1 cellular context compared by ENCODE assay signal in the genomic region with DNA sequence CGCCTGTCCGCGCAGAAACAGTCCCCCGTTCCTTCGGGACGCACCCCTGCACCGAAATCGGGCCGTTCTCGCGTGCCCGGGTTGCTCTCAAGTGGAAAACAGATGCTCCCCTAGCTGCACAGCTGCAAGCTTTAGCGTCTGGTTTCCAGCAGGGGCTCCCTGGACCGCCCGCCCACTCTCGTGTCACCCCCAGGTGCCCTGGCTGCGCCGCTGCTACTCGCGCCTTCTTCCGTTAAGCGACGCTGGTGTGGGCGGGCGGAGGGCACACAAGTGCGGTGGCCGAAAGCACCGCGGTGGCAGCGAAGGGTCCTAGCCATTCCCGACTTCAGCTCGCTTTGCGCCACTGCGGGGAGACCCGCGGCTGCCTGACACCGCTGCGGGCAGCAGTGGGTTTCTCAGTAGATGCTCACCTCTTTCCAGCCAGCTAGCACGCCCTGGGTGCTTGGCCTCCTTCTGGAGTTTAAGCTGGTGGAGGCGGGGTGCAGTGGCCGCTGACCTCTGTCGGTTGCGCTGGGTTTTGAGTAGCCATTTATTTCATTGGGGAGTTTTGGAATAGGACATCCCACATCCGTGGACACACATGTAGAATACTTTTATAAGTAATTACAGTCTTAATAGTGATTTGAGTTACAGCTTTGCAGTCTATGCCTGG.
TF ChIP-seq lines count a peak whose summit lies in the region.

No MANE protein-coding gene starts in this region.

TF ChIP-seq in HepG2, 621 proteins besides CTCF, POLR2A, EP300 and RAD21 (continued from another document and continues in another):
- TF ChIP-seq, protein P1, sequence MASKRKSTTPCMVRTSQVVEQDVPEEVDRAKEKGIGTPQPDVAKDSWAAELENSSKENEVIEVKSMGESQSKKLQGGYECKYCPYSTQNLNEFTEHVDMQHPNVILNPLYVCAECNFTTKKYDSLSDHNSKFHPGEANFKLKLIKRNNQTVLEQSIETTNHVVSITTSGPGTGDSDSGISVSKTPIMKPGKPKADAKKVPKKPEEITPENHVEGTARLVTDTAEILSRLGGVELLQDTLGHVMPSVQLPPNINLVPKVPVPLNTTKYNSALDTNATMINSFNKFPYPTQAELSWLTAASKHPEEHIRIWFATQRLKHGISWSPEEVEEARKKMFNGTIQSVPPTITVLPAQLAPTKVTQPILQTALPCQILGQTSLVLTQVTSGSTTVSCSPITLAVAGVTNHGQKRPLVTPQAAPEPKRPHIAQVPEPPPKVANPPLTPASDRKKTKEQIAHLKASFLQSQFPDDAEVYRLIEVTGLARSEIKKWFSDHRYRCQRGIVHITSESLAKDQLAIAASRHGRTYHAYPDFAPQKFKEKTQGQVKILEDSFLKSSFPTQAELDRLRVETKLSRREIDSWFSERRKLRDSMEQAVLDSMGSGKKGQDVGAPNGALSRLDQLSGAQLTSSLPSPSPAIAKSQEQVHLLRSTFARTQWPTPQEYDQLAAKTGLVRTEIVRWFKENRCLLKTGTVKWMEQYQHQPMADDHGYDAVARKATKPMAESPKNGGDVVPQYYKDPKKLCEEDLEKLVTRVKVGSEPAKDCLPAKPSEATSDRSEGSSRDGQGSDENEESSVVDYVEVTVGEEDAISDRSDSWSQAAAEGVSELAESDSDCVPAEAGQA (IDR thresholded peaks at IDR 0.05; ENCODE audit: low read depth), result no peak
- TF ChIP-seq, protein P1 (CRISPR knock-in tag; IDR thresholded peaks at IDR 0.05; ENCODE audit: borderline replicate concordance), result no peak
- TF ChIP-seq NFKBIZ (CRISPR knock-in tag; IDR thresholded peaks at IDR 0.05), result 0 out of 2 replicates have a peak, but pooled peaks have one; percentile 62
- TF ChIP-seq, protein P2, sequence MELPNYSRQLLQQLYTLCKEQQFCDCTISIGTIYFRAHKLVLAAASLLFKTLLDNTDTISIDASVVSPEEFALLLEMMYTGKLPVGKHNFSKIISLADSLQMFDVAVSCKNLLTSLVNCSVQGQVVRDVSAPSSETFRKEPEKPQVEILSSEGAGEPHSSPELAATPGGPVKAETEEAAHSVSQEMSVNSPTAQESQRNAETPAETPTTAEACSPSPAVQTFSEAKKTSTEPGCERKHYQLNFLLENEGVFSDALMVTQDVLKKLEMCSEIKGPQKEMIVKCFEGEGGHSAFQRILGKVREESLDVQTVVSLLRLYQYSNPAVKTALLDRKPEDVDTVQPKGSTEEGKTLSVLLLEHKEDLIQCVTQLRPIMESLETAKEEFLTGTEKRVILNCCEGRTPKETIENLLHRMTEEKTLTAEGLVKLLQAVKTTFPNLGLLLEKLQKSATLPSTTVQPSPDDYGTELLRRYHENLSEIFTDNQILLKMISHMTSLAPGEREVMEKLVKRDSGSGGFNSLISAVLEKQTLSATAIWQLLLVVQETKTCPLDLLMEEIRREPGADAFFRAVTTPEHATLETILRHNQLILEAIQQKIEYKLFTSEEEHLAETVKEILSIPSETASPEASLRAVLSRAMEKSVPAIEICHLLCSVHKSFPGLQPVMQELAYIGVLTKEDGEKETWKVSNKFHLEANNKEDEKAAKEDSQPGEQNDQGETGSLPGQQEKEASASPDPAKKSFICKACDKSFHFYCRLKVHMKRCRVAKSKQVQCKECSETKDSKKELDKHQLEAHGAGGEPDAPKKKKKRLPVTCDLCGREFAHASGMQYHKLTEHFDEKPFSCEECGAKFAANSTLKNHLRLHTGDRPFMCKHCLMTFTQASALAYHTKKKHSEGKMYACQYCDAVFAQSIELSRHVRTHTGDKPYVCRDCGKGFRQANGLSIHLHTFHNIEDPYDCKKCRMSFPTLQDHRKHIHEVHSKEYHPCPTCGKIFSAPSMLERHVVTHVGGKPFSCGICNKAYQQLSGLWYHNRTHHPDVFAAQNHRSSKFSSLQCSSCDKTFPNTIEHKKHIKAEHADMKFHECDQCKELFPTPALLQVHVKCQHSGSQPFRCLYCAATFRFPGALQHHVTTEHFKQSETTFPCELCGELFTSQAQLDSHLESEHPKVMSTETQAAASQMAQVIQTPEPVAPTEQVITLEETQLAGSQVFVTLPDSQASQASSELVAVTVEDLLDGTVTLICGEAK (IDR thresholded peaks at IDR 0.05), result no peak
- TF ChIP-seq, protein P2 (CRISPR knock-in tag; IDR thresholded peaks at IDR 0.05), result peak; percentile 82
- TF ChIP-seq SAP130 (CRISPR knock-in tag; IDR thresholded peaks at IDR 0.05; ENCODE audit: low read depth), result peak; percentile 53
- peak; percentile 61 for TF ChIP-seq GATAD1 (CRISPR knock-in tag; IDR thresholded peaks at IDR 0.05)
- no peak for TF ChIP-seq DNMT3B (CRISPR knock-in tag; conservative IDR thresholded peaks at IDR 0.05)
- no peak for TF ChIP-seq STAT5B (CRISPR knock-in tag; IDR thresholded peaks at IDR 0.05)
- no peak for TF ChIP-seq ZNF484 (CRISPR knock-in tag; IDR thresholded peaks at IDR 0.05; ENCODE audit: borderline replicate concordance, low read depth)
- no peak for TF ChIP-seq HOXD1 (CRISPR knock-in tag; IDR thresholded peaks at IDR 0.05)
- TF ChIP-seq, protein P3, sequence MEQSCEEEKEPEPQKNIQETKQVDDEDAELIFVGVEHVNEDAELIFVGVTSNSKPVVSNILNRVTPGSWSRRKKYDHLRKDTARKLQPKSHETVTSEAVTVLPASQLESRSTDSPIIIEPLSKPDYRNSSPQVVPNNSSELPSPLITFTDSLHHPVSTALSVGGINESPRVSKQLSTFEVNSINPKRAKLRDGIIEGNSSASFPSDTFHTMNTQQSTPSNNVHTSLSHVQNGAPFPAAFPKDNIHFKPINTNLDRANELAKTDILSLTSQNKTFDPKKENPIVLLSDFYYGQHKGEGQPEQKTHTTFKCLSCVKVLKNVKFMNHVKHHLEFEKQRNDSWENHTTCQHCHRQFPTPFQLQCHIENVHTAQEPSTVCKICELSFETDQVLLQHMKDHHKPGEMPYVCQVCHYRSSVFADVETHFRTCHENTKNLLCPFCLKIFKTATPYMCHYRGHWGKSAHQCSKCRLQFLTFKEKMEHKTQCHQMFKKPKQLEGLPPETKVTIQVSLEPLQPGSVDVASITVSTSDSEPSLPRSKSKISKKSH (CRISPR knock-in tag; IDR thresholded peaks at IDR 0.05; ENCODE audit: borderline replicate concordance), result peak; percentile 77; the same call in 1 of the 2 replicates
- TF ChIP-seq, protein P4, sequence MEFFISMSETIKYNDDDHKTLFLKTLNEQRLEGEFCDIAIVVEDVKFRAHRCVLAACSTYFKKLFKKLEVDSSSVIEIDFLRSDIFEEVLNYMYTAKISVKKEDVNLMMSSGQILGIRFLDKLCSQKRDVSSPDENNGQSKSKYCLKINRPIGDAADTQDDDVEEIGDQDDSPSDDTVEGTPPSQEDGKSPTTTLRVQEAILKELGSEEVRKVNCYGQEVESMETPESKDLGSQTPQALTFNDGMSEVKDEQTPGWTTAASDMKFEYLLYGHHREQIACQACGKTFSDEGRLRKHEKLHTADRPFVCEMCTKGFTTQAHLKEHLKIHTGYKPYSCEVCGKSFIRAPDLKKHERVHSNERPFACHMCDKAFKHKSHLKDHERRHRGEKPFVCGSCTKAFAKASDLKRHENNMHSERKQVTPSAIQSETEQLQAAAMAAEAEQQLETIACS (CRISPR knock-in tag; IDR thresholded peaks at IDR 0.05), result no peak
- TF ChIP-seq ZNF282 (IDR thresholded peaks at IDR 0.05; ENCODE audit: partially characterized antibody), result no peak
- no peak for TF ChIP-seq NR3C1 (CRISPR knock-in tag; IDR thresholded peaks at IDR 0.05)
- TF ChIP-seq ZKSCAN5 (CRISPR knock-in tag; IDR thresholded peaks at IDR 0.05), result no peak
- TF ChIP-seq ZBTB8A (CRISPR knock-in tag; IDR thresholded peaks at IDR 0.05; ENCODE audit: borderline replicate concordance, low read depth), result no peak
- no peak for TF ChIP-seq SMC3 (IDR thresholded peaks at IDR 0.05; ENCODE audit: low read length)
- no peak for TF ChIP-seq NFE2L2 (IDR thresholded peaks at IDR 0.05; ENCODE audit: low read length)
- no peak for TF ChIP-seq ZNF660 (CRISPR knock-in tag; IDR thresholded peaks at IDR 0.05; ENCODE audit: borderline replicate concordance, low read depth)
- no peak for TF ChIP-seq HDAC6 (IDR thresholded peaks at IDR 0.05; ENCODE audit: low read depth, low read length)
- TF ChIP-seq JUND (CRISPR knock-in tag; IDR thresholded peaks at IDR 0.05), result 0 out of 2 replicates have a peak, but pooled peaks have one; percentile 42
- TF ChIP-seq ZNF850 (CRISPR knock-in tag; conservative IDR thresholded peaks at IDR 0.05), result no peak
- no peak for TF ChIP-seq FOXA1 (IDR thresholded peaks at IDR 0.05)
- no peak for TF ChIP-seq FOXA1 (CRISPR knock-in tag; IDR thresholded peaks at IDR 0.05)
- TF ChIP-seq, protein P5, sequence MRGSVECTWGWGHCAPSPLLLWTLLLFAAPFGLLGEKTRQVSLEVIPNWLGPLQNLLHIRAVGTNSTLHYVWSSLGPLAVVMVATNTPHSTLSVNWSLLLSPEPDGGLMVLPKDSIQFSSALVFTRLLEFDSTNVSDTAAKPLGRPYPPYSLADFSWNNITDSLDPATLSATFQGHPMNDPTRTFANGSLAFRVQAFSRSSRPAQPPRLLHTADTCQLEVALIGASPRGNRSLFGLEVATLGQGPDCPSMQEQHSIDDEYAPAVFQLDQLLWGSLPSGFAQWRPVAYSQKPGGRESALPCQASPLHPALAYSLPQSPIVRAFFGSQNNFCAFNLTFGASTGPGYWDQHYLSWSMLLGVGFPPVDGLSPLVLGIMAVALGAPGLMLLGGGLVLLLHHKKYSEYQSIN (CRISPR knock-in tag; IDR thresholded peaks at IDR 0.05; ENCODE audit: borderline replicate concordance), result no peak
- no peak for TF ChIP-seq ZNF567 (CRISPR knock-in tag; IDR thresholded peaks at IDR 0.05; ENCODE audit: borderline replicate concordance)
- no peak for TF ChIP-seq RARG (CRISPR knock-in tag; IDR thresholded peaks at IDR 0.05; ENCODE audit: low read depth)
- no peak for TF ChIP-seq KLF9 (CRISPR knock-in tag; IDR thresholded peaks at IDR 0.05; ENCODE audit: low read depth)
- TF ChIP-seq ZFP90 (CRISPR knock-in tag; IDR thresholded peaks at IDR 0.05; ENCODE audit: borderline replicate concordance), result no peak; the same call in 1 of the 2 replicates
- peak; percentile 23; the same call in 1 of the 2 replicates for TF ChIP-seq GABPB1 (CRISPR knock-in tag; IDR thresholded peaks at IDR 0.05)
- TF ChIP-seq DPF2 (CRISPR knock-in tag; IDR thresholded peaks at IDR 0.05; ENCODE audit: borderline replicate concordance, low read depth), result 0 out of 2 replicates have a peak, but pooled peaks have one; percentile 15
- TF ChIP-seq, protein P6, sequence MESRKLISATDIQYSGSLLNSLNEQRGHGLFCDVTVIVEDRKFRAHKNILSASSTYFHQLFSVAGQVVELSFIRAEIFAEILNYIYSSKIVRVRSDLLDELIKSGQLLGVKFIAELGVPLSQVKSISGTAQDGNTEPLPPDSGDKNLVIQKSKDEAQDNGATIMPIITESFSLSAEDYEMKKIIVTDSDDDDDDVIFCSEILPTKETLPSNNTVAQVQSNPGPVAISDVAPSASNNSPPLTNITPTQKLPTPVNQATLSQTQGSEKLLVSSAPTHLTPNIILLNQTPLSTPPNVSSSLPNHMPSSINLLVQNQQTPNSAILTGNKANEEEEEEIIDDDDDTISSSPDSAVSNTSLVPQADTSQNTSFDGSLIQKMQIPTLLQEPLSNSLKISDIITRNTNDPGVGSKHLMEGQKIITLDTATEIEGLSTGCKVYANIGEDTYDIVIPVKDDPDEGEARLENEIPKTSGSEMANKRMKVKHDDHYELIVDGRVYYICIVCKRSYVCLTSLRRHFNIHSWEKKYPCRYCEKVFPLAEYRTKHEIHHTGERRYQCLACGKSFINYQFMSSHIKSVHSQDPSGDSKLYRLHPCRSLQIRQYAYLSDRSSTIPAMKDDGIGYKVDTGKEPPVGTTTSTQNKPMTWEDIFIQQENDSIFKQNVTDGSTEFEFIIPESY (CRISPR knock-in tag; IDR thresholded peaks at IDR 0.05), result no peak
- TF ChIP-seq HOXA3 (CRISPR knock-in tag; IDR thresholded peaks at IDR 0.05), result no peak
- TF ChIP-seq ZNF326 (CRISPR knock-in tag; IDR thresholded peaks at IDR 0.05; ENCODE audit: borderline replicate concordance), result no peak
- TF ChIP-seq SOX6 (IDR thresholded peaks at IDR 0.05), result no peak
- peak; percentile 35; the same call in 1 of the 2 replicates for TF ChIP-seq SOX6 (CRISPR knock-in tag; IDR thresholded peaks at IDR 0.05)
